In genomic region chr13:75761373-75761772, GRCh38 we compare ENCODE assay signal across 8 cellular contexts.
DNase-seq lines count a peak whose midpoint lies in the region; ATAC-seq and TF ChIP-seq lines count a peak whose summit lies in the region.

No MANE protein-coding gene starts in this region.

- ATAC-seq in GM18498 (IDR thresholded peaks at IDR 0.05; ENCODE audit: unreplicated experiment) (peak; percentile 27), HG03442 (IDR thresholded peaks at IDR 0.05; ENCODE audit: unreplicated experiment) (peak; percentile 23), GM19035 (IDR thresholded peaks at IDR 0.05; ENCODE audit: unreplicated experiment) (no peak), GM21360 (IDR thresholded peaks at IDR 0.05; ENCODE audit: unreplicated experiment) (no peak)

- DNase-seq in colonic mucosa (no peak), progenitor cell of endocrine pancreas (ENCODE audit: low spot score, unreplicated experiment) (no peak), islet precursor cell (no peak), epidermal melanocyte (ENCODE audit: insufficient read length, low spot score) (no peak)

- no peaks in the 10 kb centered on the region for H3K27me3 ChIP-seq in colonic mucosa

- no peaks in the 10 kb centered on the region for H3K36me3 Mint-ChIP-seq in progenitor cell of endocrine pancreas (ENCODE audit: insufficient read depth)

- H3K27ac ChIP-seq in colonic mucosa = peak overlapping the region; percentile 80

- no peaks in the 10 kb centered on the region for H3K9me3 Mint-ChIP-seq in progenitor cell of endocrine pancreas (ENCODE audit: low read depth)

- no peaks in the 10 kb centered on the region for H3K27me3 Mint-ChIP-seq in progenitor cell of endocrine pancreas

- no peaks in the 10 kb centered on the region for H3K36me3 ChIP-seq in colonic mucosa

- H3K9ac ChIP-seq in colonic mucosa (ENCODE audit: low read depth in 2 of 2, low read length in 2 of 2) = peak overlapping the region; percentile 37 to 78

- TF ChIP-seq CTCF in colonic mucosa (IDR thresholded peaks at IDR 0.05) (no peak), progenitor cell of endocrine pancreas (IDR thresholded peaks at IDR 0.05; ENCODE audit: unreplicated experiment) (no peak)

- H3K9me3 ChIP-seq in colonic mucosa = no peaks in the 10 kb centered on the region

- H3K4me1 ChIP-seq in colonic mucosa = no peaks in the 10 kb centered on the region

- peak overlapping the region; percentile 47 for H3K27ac Mint-ChIP-seq in progenitor cell of endocrine pancreas

- intact Hi-C loops in colonic mucosa (cut with DNase I) = loop anchor here (2.0 kb wide), 1 partner anchor 39 kb away; no protein-coding TSS in a partner anchor

- peak overlapping the region; percentile 30 for H3K4me3 ChIP-seq in colonic mucosa

- H3K4me1 Mint-ChIP-seq in progenitor cell of endocrine pancreas (ENCODE audit: low read depth) = peaks cover 25% of the 10 kb centered on the region

- peak overlapping the region; percentile 64 for H3K4me3 Mint-ChIP-seq in progenitor cell of endocrine pancreas (ENCODE audit: low read depth)

Comparison
In these comparisons a context has a peak if more than half of its experiments do, and no peak if none do; other contexts are left out.
1. ATAC-seq: peak in GM18498 (single experiment) and HG03442 (single experiment); none in GM19035 (single experiment) and GM21360 (single experiment).